ENCODE assay signal across 8 cellular contexts in the genomic region with DNA sequence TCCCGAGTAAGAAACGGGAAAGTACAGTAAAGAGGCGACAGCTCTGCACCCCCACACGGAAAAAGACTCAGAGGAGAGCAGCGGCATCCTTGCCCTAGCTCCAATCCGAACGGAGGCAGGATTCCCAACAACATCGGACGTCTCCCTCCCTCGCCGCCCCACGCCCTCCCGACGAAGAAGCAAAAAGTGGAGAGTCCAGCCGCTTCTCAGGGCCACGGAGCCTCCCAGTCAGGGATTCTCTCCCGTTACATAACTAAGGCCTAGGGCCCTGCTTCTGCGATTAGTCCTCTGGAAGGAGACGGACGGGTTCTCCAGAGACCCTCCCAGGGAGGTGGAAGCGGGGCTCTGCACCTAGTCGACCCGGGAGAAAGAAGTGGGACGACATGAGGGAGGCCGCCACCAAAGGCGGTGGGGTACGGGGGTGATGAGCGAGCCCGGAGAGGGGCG. TPM values are rescaled to one million over a fixed set of nuclear protein-coding genes. Genes with fewer than 3 reads are reported as not detected.
DNase-seq lines count a peak whose midpoint lies in the region; ATAC-seq and TF ChIP-seq lines count a peak whose summit lies in the region.

No MANE protein-coding gene starts in this region.

- DNase-seq in COLO668 (lab: John Stamatoyannopoulos, UW; ENCODE audit: unreplicated experiment) (peak; percentile 32), RKO (ENCODE audit: low spot score) (peak; percentile 77), cerebellar cortex (ENCODE audit: low spot score) (peak; percentile 36), kidney epithelial cell (ENCODE audit: low read depth) (no peak), NCI-H1694 treated with DMSO at 0.1 percent for 48 hours (lab: John Stamatoyannopoulos, UW) (no peak)
- DNase-seq in stimulated activated CD4-positive, alpha-beta T cell treated with anti-CD3 and anti-CD28 coated beads, TNF-alpha, amount 100 ng/mL, for 4 hours (ENCODE audit: low read depth in 3 of 3): peak in 2 of 3 experiments; percentile 1 to 9

- peak; percentile 40 for ATAC-seq in GM19035 (IDR thresholded peaks at IDR 0.05; ENCODE audit: unreplicated experiment)
- ATAC-seq in HG03139 (IDR thresholded peaks at IDR 0.05; ENCODE audit: unreplicated experiment): peak; percentile 29

- H3K4me3 ChIP-seq in kidney epithelial cell (ENCODE audit: low read depth, low read length): peak overlapping the region; percentile 95

- TF ChIP-seq CTCF in kidney epithelial cell (IDR thresholded peaks at IDR 0.05; ENCODE audit: insufficient read depth, low read length, poor library complexity, severe bottlenecking): no peak

- no peaks in the 10 kb centered on the region for H3K27me3 ChIP-seq in kidney epithelial cell (ENCODE audit: control insufficient read depth, insufficient read depth, low read length)

- no peaks in the 10 kb centered on the region for H3K36me3 ChIP-seq in kidney epithelial cell (ENCODE audit: control insufficient read depth, insufficient read depth, low read length)

RNA-seq across cellular contexts. Expression of gene SUMO1, which starts 0.6 kb away (rescaled TPM):
- total RNA-seq in kidney epithelial cell: 79.1 and 89.9 TPM in 2 replicates

RNA-seq across cellular contexts. Expression of gene NOP58, which starts 27.8 kb away (rescaled TPM):
- total RNA-seq in kidney epithelial cell: 70.6 and 75.2 TPM in 2 replicates

Comparison
In these comparisons a context has a peak if more than half of its experiments do, and no peak if none do; other contexts are left out.
1. DNase-seq: peak in COLO668 (single experiment), RKO (single experiment), cerebellar cortex (single experiment) and stimulated activated CD4-positive, alpha-beta T cell treated with anti-CD3 and anti-CD28 coated beads, TNF-alpha, amount 100 ng/mL, for 4 hours (2 of 3); none in kidney epithelial cell (single experiment) and NCI-H1694 treated with DMSO at 0.1 percent for 48 hours (single experiment).